ENCODE assay signal across 1 cellular context in the genomic region with DNA sequence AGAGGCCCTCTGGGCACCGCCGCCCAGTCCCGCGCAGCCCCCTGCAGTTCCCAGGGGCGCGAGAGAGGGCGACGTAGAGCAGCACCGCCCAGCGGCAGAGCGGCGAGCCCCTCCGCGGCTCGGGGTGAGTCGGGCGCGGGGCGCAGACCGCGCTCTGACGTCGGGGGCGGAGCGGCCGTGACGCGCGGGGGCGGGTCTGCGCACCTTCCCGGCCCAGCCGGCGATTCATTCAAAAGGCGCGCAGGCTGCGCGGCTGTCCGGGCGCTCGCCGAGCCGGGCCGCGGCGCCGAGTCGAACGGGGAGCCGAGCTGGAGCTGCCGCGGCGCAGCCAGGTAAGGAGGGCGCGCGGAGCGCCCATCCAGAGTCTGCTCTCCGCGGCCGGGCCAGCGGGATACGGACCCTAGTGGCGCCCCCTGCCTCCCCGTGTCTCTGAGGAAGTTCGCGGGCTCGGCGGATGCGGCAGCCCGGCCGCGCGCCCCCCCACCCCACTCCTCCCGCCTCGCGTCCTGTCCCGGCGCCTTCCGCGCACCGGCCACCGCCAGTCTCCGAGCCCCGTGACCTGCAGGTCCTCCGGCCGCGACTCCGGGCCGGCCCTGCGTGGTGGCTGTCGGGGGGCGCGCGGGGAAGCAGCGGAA.
A peak's percentile ranks its signal among the peaks of the same experiment; 100 is the strongest.
TF ChIP-seq lines count a peak whose summit lies in the region.

A gene with protein sequence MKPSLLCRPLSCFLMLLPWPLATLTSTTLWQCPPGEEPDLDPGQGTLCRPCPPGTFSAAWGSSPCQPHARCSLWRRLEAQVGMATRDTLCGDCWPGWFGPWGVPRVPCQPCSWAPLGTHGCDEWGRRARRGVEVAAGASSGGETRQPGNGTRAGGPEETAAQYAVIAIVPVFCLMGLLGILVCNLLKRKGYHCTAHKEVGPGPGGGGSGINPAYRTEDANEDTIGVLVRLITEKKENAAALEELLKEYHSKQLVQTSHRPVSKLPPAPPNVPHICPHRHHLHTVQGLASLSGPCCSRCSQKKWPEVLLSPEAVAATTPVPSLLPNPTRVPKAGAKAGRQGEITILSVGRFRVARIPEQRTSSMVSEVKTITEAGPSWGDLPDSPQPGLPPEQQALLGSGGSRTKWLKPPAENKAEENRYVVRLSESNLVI (plus strand): TSS at position 232 of the 635 bp plus-strand sequence. CDS start 12,738 bp downstream, outside the sequence.

TF ChIP-seq in K562, 482 proteins besides CTCF, POLR2A, EP300 and RAD21 (continued from another document and continues in another):
- TF ChIP-seq, protein P1, sequence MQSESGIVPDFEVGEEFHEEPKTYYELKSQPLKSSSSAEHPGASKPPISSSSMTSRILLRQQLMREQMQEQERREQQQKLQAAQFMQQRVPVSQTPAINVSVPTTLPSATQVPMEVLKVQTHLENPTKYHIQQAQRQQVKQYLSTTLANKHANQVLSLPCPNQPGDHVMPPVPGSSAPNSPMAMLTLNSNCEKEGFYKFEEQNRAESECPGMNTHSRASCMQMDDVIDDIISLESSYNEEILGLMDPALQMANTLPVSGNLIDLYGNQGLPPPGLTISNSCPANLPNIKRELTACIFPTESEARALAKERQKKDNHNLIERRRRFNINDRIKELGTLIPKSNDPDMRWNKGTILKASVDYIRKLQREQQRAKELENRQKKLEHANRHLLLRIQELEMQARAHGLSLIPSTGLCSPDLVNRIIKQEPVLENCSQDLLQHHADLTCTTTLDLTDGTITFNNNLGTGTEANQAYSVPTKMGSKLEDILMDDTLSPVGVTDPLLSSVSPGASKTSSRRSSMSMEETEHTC (IDR thresholded peaks at IDR 0.05) = no peak
- TF ChIP-seq LARP7 (IDR thresholded peaks at IDR 0.05) = no peak
- no peak for TF ChIP-seq CC2D1A (IDR thresholded peaks at IDR 0.05)
- no peak for TF ChIP-seq BRD9 (IDR thresholded peaks at IDR 0.05; ENCODE audit: low read depth, partially characterized antibody)
- TF ChIP-seq CEBPB (tag; IDR thresholded peaks at IDR 0.05) = no peak
- TF ChIP-seq, protein P2, sequence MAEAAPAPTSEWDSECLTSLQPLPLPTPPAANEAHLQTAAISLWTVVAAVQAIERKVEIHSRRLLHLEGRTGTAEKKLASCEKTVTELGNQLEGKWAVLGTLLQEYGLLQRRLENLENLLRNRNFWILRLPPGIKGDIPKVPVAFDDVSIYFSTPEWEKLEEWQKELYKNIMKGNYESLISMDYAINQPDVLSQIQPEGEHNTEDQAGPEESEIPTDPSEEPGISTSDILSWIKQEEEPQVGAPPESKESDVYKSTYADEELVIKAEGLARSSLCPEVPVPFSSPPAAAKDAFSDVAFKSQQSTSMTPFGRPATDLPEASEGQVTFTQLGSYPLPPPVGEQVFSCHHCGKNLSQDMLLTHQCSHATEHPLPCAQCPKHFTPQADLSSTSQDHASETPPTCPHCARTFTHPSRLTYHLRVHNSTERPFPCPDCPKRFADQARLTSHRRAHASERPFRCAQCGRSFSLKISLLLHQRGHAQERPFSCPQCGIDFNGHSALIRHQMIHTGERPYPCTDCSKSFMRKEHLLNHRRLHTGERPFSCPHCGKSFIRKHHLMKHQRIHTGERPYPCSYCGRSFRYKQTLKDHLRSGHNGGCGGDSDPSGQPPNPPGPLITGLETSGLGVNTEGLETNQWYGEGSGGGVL (CRISPR knock-in tag; IDR thresholded peaks at IDR 0.05) = no peak
- TF ChIP-seq, protein P3, sequence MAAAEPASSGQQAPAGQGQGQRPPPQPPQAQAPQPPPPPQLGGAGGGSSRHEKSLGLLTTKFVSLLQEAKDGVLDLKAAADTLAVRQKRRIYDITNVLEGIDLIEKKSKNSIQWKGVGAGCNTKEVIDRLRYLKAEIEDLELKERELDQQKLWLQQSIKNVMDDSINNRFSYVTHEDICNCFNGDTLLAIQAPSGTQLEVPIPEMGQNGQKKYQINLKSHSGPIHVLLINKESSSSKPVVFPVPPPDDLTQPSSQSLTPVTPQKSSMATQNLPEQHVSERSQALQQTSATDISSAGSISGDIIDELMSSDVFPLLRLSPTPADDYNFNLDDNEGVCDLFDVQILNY (CRISPR knock-in tag; IDR thresholded peaks at IDR 0.05) = peak; percentile 71; the same call in 1 of the 2 replicates
- TF ChIP-seq, protein P4, sequence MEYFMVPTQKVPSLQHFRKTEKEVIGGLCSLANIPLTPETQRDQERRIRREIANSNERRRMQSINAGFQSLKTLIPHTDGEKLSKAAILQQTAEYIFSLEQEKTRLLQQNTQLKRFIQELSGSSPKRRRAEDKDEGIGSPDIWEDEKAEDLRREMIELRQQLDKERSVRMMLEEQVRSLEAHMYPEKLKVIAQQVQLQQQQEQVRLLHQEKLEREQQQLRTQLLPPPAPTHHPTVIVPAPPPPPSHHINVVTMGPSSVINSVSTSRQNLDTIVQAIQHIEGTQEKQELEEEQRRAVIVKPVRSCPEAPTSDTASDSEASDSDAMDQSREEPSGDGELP (CRISPR knock-in tag; IDR thresholded peaks at IDR 0.05; ENCODE audit: borderline replicate concordance) = peak; percentile 61; the same call in 1 of the 2 replicates
- no peak for TF ChIP-seq NFYB (IDR thresholded peaks at IDR 0.05; ENCODE audit: extremely low read depth, insufficient read length)
- TF ChIP-seq, protein P5, sequence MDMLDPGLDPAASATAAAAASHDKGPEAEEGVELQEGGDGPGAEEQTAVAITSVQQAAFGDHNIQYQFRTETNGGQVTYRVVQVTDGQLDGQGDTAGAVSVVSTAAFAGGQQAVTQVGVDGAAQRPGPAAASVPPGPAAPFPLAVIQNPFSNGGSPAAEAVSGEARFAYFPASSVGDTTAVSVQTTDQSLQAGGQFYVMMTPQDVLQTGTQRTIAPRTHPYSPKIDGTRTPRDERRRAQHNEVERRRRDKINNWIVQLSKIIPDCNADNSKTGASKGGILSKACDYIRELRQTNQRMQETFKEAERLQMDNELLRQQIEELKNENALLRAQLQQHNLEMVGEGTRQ (CRISPR knock-in tag; IDR thresholded peaks at IDR 0.05) = no peak
- peak; percentile 91 for TF ChIP-seq CREM (IDR thresholded peaks at IDR 0.05; ENCODE audit: low read depth)
- TF ChIP-seq GTF2F1 (IDR thresholded peaks at IDR 0.05; ENCODE audit: low read depth, low read length) = peak; percentile 66; the same call in 1 of the 2 replicates
- TF ChIP-seq DNMT1 (IDR thresholded peaks at IDR 0.05) = no peak
- no peak for TF ChIP-seq ZNF830 (CRISPR knock-in tag; IDR thresholded peaks at IDR 0.05)
- TF ChIP-seq, protein P6, sequence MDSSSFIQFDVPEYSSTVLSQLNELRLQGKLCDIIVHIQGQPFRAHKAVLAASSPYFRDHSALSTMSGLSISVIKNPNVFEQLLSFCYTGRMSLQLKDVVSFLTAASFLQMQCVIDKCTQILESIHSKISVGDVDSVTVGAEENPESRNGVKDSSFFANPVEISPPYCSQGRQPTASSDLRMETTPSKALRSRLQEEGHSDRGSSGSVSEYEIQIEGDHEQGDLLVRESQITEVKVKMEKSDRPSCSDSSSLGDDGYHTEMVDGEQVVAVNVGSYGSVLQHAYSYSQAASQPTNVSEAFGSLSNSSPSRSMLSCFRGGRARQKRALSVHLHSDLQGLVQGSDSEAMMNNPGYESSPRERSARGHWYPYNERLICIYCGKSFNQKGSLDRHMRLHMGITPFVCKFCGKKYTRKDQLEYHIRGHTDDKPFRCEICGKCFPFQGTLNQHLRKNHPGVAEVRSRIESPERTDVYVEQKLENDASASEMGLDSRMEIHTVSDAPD (CRISPR knock-in tag; IDR thresholded peaks at IDR 0.05) = no peak
- no peak for TF ChIP-seq EHMT2 (IDR thresholded peaks at IDR 0.05)
- TF ChIP-seq ZNF311 (CRISPR knock-in tag; IDR thresholded peaks at IDR 0.05) = no peak
- TF ChIP-seq, protein P7, sequence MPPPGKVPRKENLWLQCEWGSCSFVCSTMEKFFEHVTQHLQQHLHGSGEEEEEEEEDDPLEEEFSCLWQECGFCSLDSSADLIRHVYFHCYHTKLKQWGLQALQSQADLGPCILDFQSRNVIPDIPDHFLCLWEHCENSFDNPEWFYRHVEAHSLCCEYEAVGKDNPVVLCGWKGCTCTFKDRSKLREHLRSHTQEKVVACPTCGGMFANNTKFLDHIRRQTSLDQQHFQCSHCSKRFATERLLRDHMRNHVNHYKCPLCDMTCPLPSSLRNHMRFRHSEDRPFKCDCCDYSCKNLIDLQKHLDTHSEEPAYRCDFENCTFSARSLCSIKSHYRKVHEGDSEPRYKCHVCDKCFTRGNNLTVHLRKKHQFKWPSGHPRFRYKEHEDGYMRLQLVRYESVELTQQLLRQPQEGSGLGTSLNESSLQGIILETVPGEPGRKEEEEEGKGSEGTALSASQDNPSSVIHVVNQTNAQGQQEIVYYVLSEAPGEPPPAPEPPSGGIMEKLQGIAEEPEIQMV (tag; conservative IDR thresholded peaks at IDR 0.05; ENCODE audit: low read depth) = no peak
- no peak for TF ChIP-seq POLR3A (IDR thresholded peaks at IDR 0.05; ENCODE audit: borderline replicate concordance, extremely low read depth, insufficient read depth, insufficient read length)
- TF ChIP-seq, protein P8, sequence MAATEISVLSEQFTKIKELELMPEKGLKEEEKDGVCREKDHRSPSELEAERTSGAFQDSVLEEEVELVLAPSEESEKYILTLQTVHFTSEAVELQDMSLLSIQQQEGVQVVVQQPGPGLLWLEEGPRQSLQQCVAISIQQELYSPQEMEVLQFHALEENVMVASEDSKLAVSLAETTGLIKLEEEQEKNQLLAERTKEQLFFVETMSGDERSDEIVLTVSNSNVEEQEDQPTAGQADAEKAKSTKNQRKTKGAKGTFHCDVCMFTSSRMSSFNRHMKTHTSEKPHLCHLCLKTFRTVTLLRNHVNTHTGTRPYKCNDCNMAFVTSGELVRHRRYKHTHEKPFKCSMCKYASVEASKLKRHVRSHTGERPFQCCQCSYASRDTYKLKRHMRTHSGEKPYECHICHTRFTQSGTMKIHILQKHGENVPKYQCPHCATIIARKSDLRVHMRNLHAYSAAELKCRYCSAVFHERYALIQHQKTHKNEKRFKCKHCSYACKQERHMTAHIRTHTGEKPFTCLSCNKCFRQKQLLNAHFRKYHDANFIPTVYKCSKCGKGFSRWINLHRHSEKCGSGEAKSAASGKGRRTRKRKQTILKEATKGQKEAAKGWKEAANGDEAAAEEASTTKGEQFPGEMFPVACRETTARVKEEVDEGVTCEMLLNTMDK (IDR thresholded peaks at IDR 0.05; ENCODE audit: borderline replicate concordance, insufficient read depth, low read depth, low read length, poor library complexity, severe bottlenecking) = peak; percentile 69
- TF ChIP-seq FOXA3 (CRISPR knock-in tag; conservative IDR thresholded peaks at IDR 0.05 in 1 of 2, IDR thresholded peaks at IDR 0.05 in 1 of 2) = 0 out of 4 replicates have a peak, but pooled peaks of 1 of the 2 experiments have one; percentile 9
- TF ChIP-seq, protein P9, sequence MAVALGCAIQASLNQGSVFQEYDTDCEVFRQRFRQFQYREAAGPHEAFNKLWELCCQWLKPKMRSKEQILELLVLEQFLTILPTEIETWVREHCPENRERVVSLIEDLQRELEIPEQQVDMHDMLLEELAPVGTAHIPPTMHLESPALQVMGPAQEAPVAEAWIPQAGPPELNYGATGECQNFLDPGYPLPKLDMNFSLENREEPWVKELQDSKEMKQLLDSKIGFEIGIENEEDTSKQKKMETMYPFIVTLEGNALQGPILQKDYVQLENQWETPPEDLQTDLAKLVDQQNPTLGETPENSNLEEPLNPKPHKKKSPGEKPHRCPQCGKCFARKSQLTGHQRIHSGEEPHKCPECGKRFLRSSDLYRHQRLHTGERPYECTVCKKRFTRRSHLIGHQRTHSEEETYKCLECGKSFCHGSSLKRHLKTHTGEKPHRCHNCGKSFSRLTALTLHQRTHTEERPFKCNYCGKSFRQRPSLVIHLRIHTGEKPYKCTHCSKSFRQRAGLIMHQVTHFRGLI (CRISPR knock-in tag; IDR thresholded peaks at IDR 0.05) = no peak
- no peak for TF ChIP-seq EWSR1 (IDR thresholded peaks at IDR 0.05; ENCODE audit: borderline replicate concordance, low read depth, partially characterized antibody)
- no peak for TF ChIP-seq NCOA4 (IDR thresholded peaks at IDR 0.05; ENCODE audit: partially characterized antibody)
- TF ChIP-seq YY1 (IDR thresholded peaks at IDR 0.05; ENCODE audit: borderline replicate concordance in 1 of 3, control insufficient read depth in 1 of 3, extremely low read depth in 1 of 3, insufficient read depth in 3 of 3, insufficient read length in 1 of 3, insufficient replicate concordance in 2 of 3, low read depth in 1 of 3, low read length in 2 of 3) = peak in 2 of 3 experiments; percentile 70 to 73
- no peak for TF ChIP-seq BCL6 (CRISPR knock-in tag; IDR thresholded peaks at IDR 0.05)
- TF ChIP-seq KAT2B (IDR thresholded peaks at IDR 0.05; ENCODE audit: low read depth, low read length) = no peak
- TF ChIP-seq TAF7 (tag; IDR thresholded peaks at IDR 0.05) = no peak
- TF ChIP-seq GATAD2A (IDR thresholded peaks at IDR 0.05) = no peak
- no peak for TF ChIP-seq HEY1 (CRISPR knock-in tag; IDR thresholded peaks at IDR 0.05; ENCODE audit: borderline replicate concordance)
- TF ChIP-seq ARID2 (IDR thresholded peaks at IDR 0.05) = no peak
- TF ChIP-seq, protein P10, sequence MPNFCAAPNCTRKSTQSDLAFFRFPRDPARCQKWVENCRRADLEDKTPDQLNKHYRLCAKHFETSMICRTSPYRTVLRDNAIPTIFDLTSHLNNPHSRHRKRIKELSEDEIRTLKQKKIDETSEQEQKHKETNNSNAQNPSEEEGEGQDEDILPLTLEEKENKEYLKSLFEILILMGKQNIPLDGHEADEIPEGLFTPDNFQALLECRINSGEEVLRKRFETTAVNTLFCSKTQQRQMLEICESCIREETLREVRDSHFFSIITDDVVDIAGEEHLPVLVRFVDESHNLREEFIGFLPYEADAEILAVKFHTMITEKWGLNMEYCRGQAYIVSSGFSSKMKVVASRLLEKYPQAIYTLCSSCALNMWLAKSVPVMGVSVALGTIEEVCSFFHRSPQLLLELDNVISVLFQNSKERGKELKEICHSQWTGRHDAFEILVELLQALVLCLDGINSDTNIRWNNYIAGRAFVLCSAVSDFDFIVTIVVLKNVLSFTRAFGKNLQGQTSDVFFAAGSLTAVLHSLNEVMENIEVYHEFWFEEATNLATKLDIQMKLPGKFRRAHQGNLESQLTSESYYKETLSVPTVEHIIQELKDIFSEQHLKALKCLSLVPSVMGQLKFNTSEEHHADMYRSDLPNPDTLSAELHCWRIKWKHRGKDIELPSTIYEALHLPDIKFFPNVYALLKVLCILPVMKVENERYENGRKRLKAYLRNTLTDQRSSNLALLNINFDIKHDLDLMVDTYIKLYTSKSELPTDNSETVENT (CRISPR knock-in tag; IDR thresholded peaks at IDR 0.05) = 0 out of 2 replicates have a peak, but pooled peaks have one; percentile 67
